In the genomic region with DNA sequence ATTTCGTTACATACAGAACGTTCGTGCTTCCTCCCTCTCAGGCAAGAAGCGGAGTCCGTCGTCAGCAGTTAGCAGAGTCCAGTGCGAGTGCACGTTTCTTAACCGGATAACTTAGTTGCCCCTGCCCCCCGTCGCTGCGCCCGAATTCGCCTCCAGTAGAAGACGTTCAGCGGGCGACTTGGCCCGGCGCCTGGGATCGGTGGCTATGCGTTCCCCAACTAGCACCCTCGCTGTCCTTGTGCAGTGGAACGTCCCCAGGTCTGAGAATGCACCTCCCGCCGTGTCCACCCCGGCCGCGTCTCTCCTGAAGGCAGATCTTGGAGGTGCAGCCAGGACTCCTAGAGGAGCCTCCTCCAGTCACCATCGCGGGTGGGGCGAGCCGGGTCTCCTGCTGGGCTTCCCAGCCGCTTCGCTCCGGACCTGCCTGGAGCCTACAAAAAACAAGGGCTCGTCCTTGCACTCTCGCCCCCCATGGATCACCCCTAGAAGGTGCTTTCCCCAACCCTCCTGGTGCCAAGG, we compare ENCODE assay signal across 11 cellular contexts. TPM values are rescaled to one million over a fixed set of nuclear protein-coding genes. Genes with fewer than 3 reads are reported as not detected.
DNase-seq lines count a peak whose midpoint lies in the region; ATAC-seq lines count a peak whose summit lies in the region.
"Had no signal": no experiment of that assay in that cellular context is flagged by ENCODE, and none has a peak within 500 bp of the region (broad histone marks: within the 10 kb centered on the region; RNA-seq: fewer than 3 reads in every experiment).

No MANE protein-coding gene starts in this region.

- H3K9me3 ChIP-seq in T-helper 17 cell (ENCODE audit: control insufficient read depth, low read length, poor library complexity, severe bottlenecking) (no peaks in the 10 kb centered on the region), iPS-20b (ENCODE audit: insufficient read depth, low read depth, low read length) (no peaks in the 10 kb centered on the region)

- H3K4me1 Mint-ChIP-seq in T-helper 17 cell = peaks cover 2% of the 10 kb centered on the region
- H3K4me1 Mint-ChIP-seq in stimulated activated effector memory CD8-positive, alpha-beta T cell treated with anti-CD3 and anti-CD28 coated beads, Interleukin-12 subunit alpha, Interleukin-12 subunit beta, amount 100 ng/mL, for 72 hours = peaks cover 6% of the 10 kb centered on the region
- H3K4me1 Mint-ChIP-seq in activated naive CD4-positive, alpha-beta T cell treated with anti-CD3 and anti-CD28 coated beads for 36 hours (ENCODE audit: low read depth) = peaks cover 3% of the 10 kb centered on the region

- intact Hi-C loops in activated naive CD4-positive, alpha-beta T cell treated with anti-CD3 and anti-CD28 coated beads for 36 hours (cut with micrococcal nuclease) = no loop called here

- H3K9ac ChIP-seq in iPS-20b (ENCODE audit: low read depth, low read length) = peak overlapping the region; percentile 21; the same call in 1 of the 2 replicates

- H3K36me3 Mint-ChIP-seq in T-helper 17 cell (ENCODE audit: low read depth) = peaks cover 3% of the 10 kb centered on the region
- H3K36me3 Mint-ChIP-seq in stimulated activated effector memory CD8-positive, alpha-beta T cell treated with anti-CD3 and anti-CD28 coated beads, Interleukin-12 subunit alpha, Interleukin-12 subunit beta, amount 100 ng/mL, for 72 hours = no peaks in the 10 kb centered on the region
- peaks cover 4% of the 10 kb centered on the region for H3K36me3 Mint-ChIP-seq in activated naive CD4-positive, alpha-beta T cell treated with anti-CD3 and anti-CD28 coated beads for 36 hours (ENCODE audit: low read depth)

- CTCF ChIA-PET in activated naive CD4-positive, alpha-beta T cell treated with anti-CD3 and anti-CD28 coated beads for 36 hours (lab: Charles Lee) = no interaction called here

- ATAC-seq in HG02938 (IDR thresholded peaks at IDR 0.05; ENCODE audit: unreplicated experiment) = peak; percentile 9
- no peak for ATAC-seq in T-helper 17 cell
- ATAC-seq in stimulated activated effector memory CD8-positive, alpha-beta T cell treated with anti-CD3 and anti-CD28 coated beads, Interleukin-12 subunit alpha, Interleukin-12 subunit beta, amount 100 ng/mL, for 72 hours = peak; percentile 24
- ATAC-seq in HG03159 (IDR thresholded peaks at IDR 0.05; ENCODE audit: unreplicated experiment) = no peak
- ATAC-seq in HG03025 (IDR thresholded peaks at IDR 0.05; ENCODE audit: low FRiP score, unreplicated experiment) = no peak

- peaks cover 59% of the 10 kb centered on the region for H3K27me3 ChIP-seq in iPS-20b (ENCODE audit: insufficient read depth, low read length)

- peaks cover 2% of the 10 kb centered on the region for H3K9me3 Mint-ChIP-seq in stimulated activated effector memory CD8-positive, alpha-beta T cell treated with anti-CD3 and anti-CD28 coated beads, Interleukin-12 subunit alpha, Interleukin-12 subunit beta, amount 100 ng/mL, for 72 hours
- H3K9me3 Mint-ChIP-seq in activated naive CD4-positive, alpha-beta T cell treated with anti-CD3 and anti-CD28 coated beads for 36 hours = no peaks in the 10 kb centered on the region
- H3K9me3 Mint-ChIP-seq: T-helper 2 cell treated with Interferon-gamma antibody and Interleukin-4, amounts not matched to agents 5 μg/mL and 100 μg/mL, for 36 hours had no signal

- no peaks in the 10 kb centered on the region for H3K36me3 ChIP-seq in iPS-20b (ENCODE audit: insufficient read depth, low read depth, low read length)

- H3K27me3 Mint-ChIP-seq in T-helper 17 cell = peaks cover 66% of the 10 kb centered on the region
- H3K27me3 Mint-ChIP-seq in activated naive CD4-positive, alpha-beta T cell treated with anti-CD3 and anti-CD28 coated beads for 36 hours (ENCODE audit: low read depth) = peaks cover 57% of the 10 kb centered on the region

- H3K4me3 ChIP-seq in iPS-20b (ENCODE audit: low read length) = peak overlapping the region; percentile 65

- peaks cover 12% of the 10 kb centered on the region for H3K4me1 ChIP-seq in iPS-20b (ENCODE audit: insufficient read depth, low read length)

- H3K27ac ChIP-seq in iPS-20b (ENCODE audit: low read length) = no peak overlapping the region

- H3K4me3 Mint-ChIP-seq in T-helper 17 cell = peak overlapping the region; percentile 19
- no peak overlapping the region for H3K4me3 Mint-ChIP-seq in stimulated activated effector memory CD8-positive, alpha-beta T cell treated with anti-CD3 and anti-CD28 coated beads, Interleukin-12 subunit alpha, Interleukin-12 subunit beta, amount 100 ng/mL, for 72 hours
- no peak overlapping the region for H3K4me3 Mint-ChIP-seq in activated naive CD4-positive, alpha-beta T cell treated with anti-CD3 and anti-CD28 coated beads for 36 hours
- H3K4me3 Mint-ChIP-seq: T-helper 2 cell treated with Interferon-gamma antibody and Interleukin-4, amounts not matched to agents 5 μg/mL and 100 μg/mL, for 36 hours had no signal

- no peak for DNase-seq in T-helper 17 cell
- DNase-seq in stimulated activated effector memory CD8-positive, alpha-beta T cell treated with anti-CD3 and anti-CD28 coated beads, Interleukin-12 subunit alpha, Interleukin-12 subunit beta, amount 100 ng/mL, for 72 hours (ENCODE audit: low spot score in 2 of 2) = no peak
- no peak for DNase-seq in activated naive CD4-positive, alpha-beta T cell treated with anti-CD3 and anti-CD28 coated beads for 36 hours
- DNase-seq in activated effector memory CD4-positive, alpha-beta T cell treated with Interleukin-2 at 50 U/mL for 16 hours = no peak
- DNase-seq: central memory CD4-positive, alpha-beta T cell had no signal

- H3K27ac Mint-ChIP-seq in T-helper 17 cell = no peak overlapping the region
- H3K27ac Mint-ChIP-seq in stimulated activated effector memory CD8-positive, alpha-beta T cell treated with anti-CD3 and anti-CD28 coated beads, Interleukin-12 subunit alpha, Interleukin-12 subunit beta, amount 100 ng/mL, for 72 hours = no peak overlapping the region
- H3K27ac Mint-ChIP-seq in activated naive CD4-positive, alpha-beta T cell treated with anti-CD3 and anti-CD28 coated beads for 36 hours = no peak overlapping the region
- H3K27ac Mint-ChIP-seq: T-helper 2 cell treated with Interferon-gamma antibody and Interleukin-4, amounts not matched to agents 5 μg/mL and 100 μg/mL, for 36 hours had no signal

RNA-seq across cellular contexts. Expression of a gene that starts 0.9 kb away (rescaled TPM):
- not detected for total RNA-seq in T-helper 17 cell
- not detected for total RNA-seq in activated naive CD4-positive, alpha-beta T cell treated with anti-CD3 and anti-CD28 coated beads for 36 hours
- total RNA-seq: HT1080 had no signal

Comparison
In these comparisons a context has a peak if more than half of its experiments do, and no peak if none do; other contexts are left out.
1. ATAC-seq: peak in HG02938 (single experiment) and stimulated activated effector memory CD8-positive, alpha-beta T cell treated with anti-CD3 and anti-CD28 coated beads, Interleukin-12 subunit alpha, Interleukin-12 subunit beta, amount 100 ng/mL, for 72 hours (single experiment); none in T-helper 17 cell (single experiment), HG03159 (single experiment) and HG03025 (single experiment).